Comparison of ENCODE assay signal across 18 cellular contexts in the genomic region with DNA sequence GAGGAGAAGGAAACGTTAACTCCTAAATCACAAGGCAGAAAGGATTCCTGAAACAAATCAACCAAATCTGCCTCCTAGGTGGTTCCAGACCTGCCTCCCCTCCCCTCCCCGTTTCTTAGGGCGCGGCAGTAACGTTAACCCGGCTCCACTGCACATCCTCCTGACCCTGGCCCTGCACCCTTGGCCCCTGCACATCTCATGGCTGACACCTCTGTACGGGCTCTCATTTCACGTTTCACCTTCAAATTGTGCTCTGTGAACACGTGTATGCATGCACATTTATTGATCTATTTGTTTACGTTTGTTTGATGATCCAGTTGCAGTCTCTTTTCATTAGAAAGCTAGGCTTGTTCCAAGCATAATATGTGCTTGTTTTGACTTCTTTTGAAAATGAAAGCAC.
DNase-seq lines count a peak whose midpoint lies in the region; ATAC-seq and TF ChIP-seq lines count a peak whose summit lies in the region.
"Had no signal": no experiment of that assay in that cellular context is flagged by ENCODE, and none has a peak within 500 bp of the region (broad histone marks: within the 10 kb centered on the region; RNA-seq: fewer than 3 reads in every experiment).

No MANE protein-coding gene starts in this region.

- H3K4me3 Mint-ChIP-seq in activated CD4-positive, alpha-beta memory T cell treated with anti-CD3 and anti-CD28 coated beads for 36 hours = peak overlapping the region; percentile 3
- H3K4me3 Mint-ChIP-seq in activated CD4-positive, alpha-beta memory T cell treated with anti-CD3 and anti-CD28 coated beads, Interleukin-2, amount 10 ng/mL, durations not matched to agents 7 days and 5 days = no peak overlapping the region
- H3K4me3 Mint-ChIP-seq in T-helper 17 cell = no peak overlapping the region
- H3K4me3 Mint-ChIP-seq: HFFc6 had no signal

- 0 out of 2 replicates have a peak overlapping the region, but pooled peaks have one; percentile 13 for H3K4me3 ChIP-seq in ACC112 (ENCODE audit: low read depth, low read length)
- H3K4me3 ChIP-seq in esophagus muscularis mucosa = no peak overlapping the region
- H3K4me3 ChIP-seq: A549, PC-9, SJCRH30 had no signal

- H3K79me2 ChIP-seq in ACC112 (ENCODE audit: control insufficient read depth, insufficient read depth, low read length, unreplicated experiment) = no peaks in the 10 kb centered on the region

- TF ChIP-seq EP300 in esophagus muscularis mucosa (IDR thresholded peaks at IDR 0.05) = no peak

- intact Hi-C loops in activated CD4-positive, alpha-beta memory T cell treated with anti-CD3 and anti-CD28 coated beads for 36 hours (cut with micrococcal nuclease) = loop anchor here (5.0 kb wide), 1 partner anchor 331 kb away; no protein-coding TSS in a partner anchor
- intact Hi-C loops in esophagus muscularis mucosa (cut with DNase I) = no loop called here

- no peaks in the 10 kb centered on the region for H3K27me3 ChIP-seq in ACC112 (ENCODE audit: insufficient read depth, low read length)
- H3K27me3 ChIP-seq in esophagus muscularis mucosa = peaks cover 0 to 43% (median 3%) of the 10 kb centered on the region in 4 donors

- H3K9me3 Mint-ChIP-seq in activated CD4-positive, alpha-beta memory T cell treated with anti-CD3 and anti-CD28 coated beads for 36 hours = no peaks in the 10 kb centered on the region
- H3K9me3 Mint-ChIP-seq in activated CD4-positive, alpha-beta memory T cell treated with anti-CD3 and anti-CD28 coated beads, Interleukin-2, amount 10 ng/mL, durations not matched to agents 7 days and 5 days = peaks cover 3% of the 10 kb centered on the region

- peaks cover 8% of the 10 kb centered on the region for H3K4me1 Mint-ChIP-seq in activated CD4-positive, alpha-beta memory T cell treated with anti-CD3 and anti-CD28 coated beads for 36 hours (ENCODE audit: low read depth)
- H3K4me1 Mint-ChIP-seq in activated CD4-positive, alpha-beta memory T cell treated with anti-CD3 and anti-CD28 coated beads, Interleukin-2, amount 10 ng/mL, durations not matched to agents 7 days and 5 days = peaks cover 11% of the 10 kb centered on the region
- no peaks in the 10 kb centered on the region for H3K4me1 Mint-ChIP-seq in T-helper 17 cell

- ATAC-seq in T-helper 17 cell = no peak

- DNase-seq in activated CD4-positive, alpha-beta memory T cell treated with anti-CD3 and anti-CD28 coated beads for 36 hours = peak; percentile 21
- no peak for DNase-seq in activated CD4-positive, alpha-beta memory T cell treated with anti-CD3 and anti-CD28 coated beads, Interleukin-2, amount 10 ng/mL, durations not matched to agents 7 days and 5 days
- DNase-seq in NCI-H526 treated with DMSO at 0.1 percent for 48 hours (lab: John Stamatoyannopoulos, UW) (peak; percentile 9), esophagus muscularis mucosa (ENCODE audit: extremely low spot score) (peak; percentile 62), NCI-H1092 treated with DMSO at 0.1 percent for 48 hours (lab: John Stamatoyannopoulos, UW) (no peak), NCI-H2196 treated with DMSO at 0.1 percent for 48 hours (lab: John Stamatoyannopoulos, UW; ENCODE audit: unreplicated experiment) (no peak), T-helper 17 cell (no peak)
- DNase-seq: DMS 273 treated with DMSO at 0.1 percent for 48 hours, HFFc6, KG1, NCI-H146, NCI-H2081 treated with DMSO at 0.1 percent for 48 hours, NCI-H345, PC-9 had no signal

- 41% methylated on average over 10 of the region's 10 CpGs for WGBS in esophagus muscularis mucosa

- POLR2A ChIA-PET in activated CD4-positive, alpha-beta memory T cell treated with anti-CD3 and anti-CD28 coated beads for 36 hours (lab: Charles Lee) = no interaction called here
- POLR2A ChIA-PET in activated CD4-positive, alpha-beta memory T cell treated with anti-CD3 and anti-CD28 coated beads, Interleukin-2, amount 10 ng/mL, durations not matched to agents 7 days and 5 days (lab: Charles Lee) = no interaction called here

- TF ChIP-seq CTCF in esophagus muscularis mucosa (IDR thresholded peaks at IDR 0.05) = no peak

- CTCF ChIA-PET in activated CD4-positive, alpha-beta memory T cell treated with anti-CD3 and anti-CD28 coated beads for 36 hours (lab: Charles Lee) = no interaction called here
- CTCF ChIA-PET in activated CD4-positive, alpha-beta memory T cell treated with anti-CD3 and anti-CD28 coated beads, Interleukin-2, amount 10 ng/mL, durations not matched to agents 7 days and 5 days (lab: Charles Lee) = no interaction called here

- H3K27me3 Mint-ChIP-seq in activated CD4-positive, alpha-beta memory T cell treated with anti-CD3 and anti-CD28 coated beads for 36 hours = peaks cover 20% of the 10 kb centered on the region
- peaks cover 1% of the 10 kb centered on the region for H3K27me3 Mint-ChIP-seq in activated CD4-positive, alpha-beta memory T cell treated with anti-CD3 and anti-CD28 coated beads, Interleukin-2, amount 10 ng/mL, durations not matched to agents 7 days and 5 days
- peaks cover 14% of the 10 kb centered on the region for H3K27me3 Mint-ChIP-seq in T-helper 17 cell

- no peaks in the 10 kb centered on the region for H3K36me3 Mint-ChIP-seq in activated CD4-positive, alpha-beta memory T cell treated with anti-CD3 and anti-CD28 coated beads for 36 hours
- H3K36me3 Mint-ChIP-seq in activated CD4-positive, alpha-beta memory T cell treated with anti-CD3 and anti-CD28 coated beads, Interleukin-2, amount 10 ng/mL, durations not matched to agents 7 days and 5 days (ENCODE audit: low read depth) = no peaks in the 10 kb centered on the region
- no peaks in the 10 kb centered on the region for H3K36me3 Mint-ChIP-seq in T-helper 17 cell (ENCODE audit: low read depth)
- H3K36me3 Mint-ChIP-seq: CD14-positive monocyte had no signal

- H3K27ac ChIP-seq in ACC112 (ENCODE audit: low read depth, low read length) = no peak overlapping the region
- no peak overlapping the region for H3K27ac ChIP-seq in esophagus muscularis mucosa (replicated peaks in 1 of 4)
- H3K27ac ChIP-seq: A549, PC-9, SJCRH30 had no signal

- H3K4me1 ChIP-seq in ACC112 (ENCODE audit: control insufficient read depth, insufficient read depth, low read length, unreplicated experiment) = no peaks in the 10 kb centered on the region
- no peaks in the 10 kb centered on the region for H3K4me1 ChIP-seq in esophagus muscularis mucosa
- H3K4me1 ChIP-seq: A549, SJCRH30 had no signal

- no peak overlapping the region for H2AFZ ChIP-seq in ACC112 (ENCODE audit: low read length, unreplicated experiment)
- H2AFZ ChIP-seq: PC-9 had no signal

- no peaks in the 10 kb centered on the region for H3K36me3 ChIP-seq in ACC112 (ENCODE audit: insufficient read depth, low read length)
- no peaks in the 10 kb centered on the region for H3K36me3 ChIP-seq in esophagus muscularis mucosa
- H3K36me3 ChIP-seq: SJCRH30 had no signal

- TF ChIP-seq POLR2A in esophagus muscularis mucosa (IDR thresholded peaks at IDR 0.05; ENCODE audit: low read depth) = no peak

- no peak overlapping the region for H3K27ac Mint-ChIP-seq in activated CD4-positive, alpha-beta memory T cell treated with anti-CD3 and anti-CD28 coated beads for 36 hours
- no peak overlapping the region for H3K27ac Mint-ChIP-seq in activated CD4-positive, alpha-beta memory T cell treated with anti-CD3 and anti-CD28 coated beads, Interleukin-2, amount 10 ng/mL, durations not matched to agents 7 days and 5 days
- no peak overlapping the region for H3K27ac Mint-ChIP-seq in T-helper 17 cell
- H3K27ac Mint-ChIP-seq: CD14-positive monocyte, HFFc6 had no signal

- H3K9me3 ChIP-seq in esophagus muscularis mucosa = no peaks in the 10 kb centered on the region
- no peaks in the 10 kb centered on the region for H3K9me3 ChIP-seq in T-helper 17 cell (ENCODE audit: control insufficient read depth, low read length, poor library complexity, severe bottlenecking)
- H3K9me3 ChIP-seq: A549, SJCRH30 had no signal

Comparison
In these comparisons a context has a peak if more than half of its experiments do, and no peak if none do; other contexts are left out.
1. DNase-seq: peak in activated CD4-positive, alpha-beta memory T cell treated with anti-CD3 and anti-CD28 coated beads for 36 hours (single experiment), NCI-H526 treated with DMSO at 0.1 percent for 48 hours (single experiment) and esophagus muscularis mucosa (single experiment); none in activated CD4-positive, alpha-beta memory T cell treated with anti-CD3 and anti-CD28 coated beads, Interleukin-2, amount 10 ng/mL, durations not matched to agents 7 days and 5 days (single experiment), NCI-H1092 treated with DMSO at 0.1 percent for 48 hours (single experiment), NCI-H2196 treated with DMSO at 0.1 percent for 48 hours (single experiment) and T-helper 17 cell (0 of 3).